ENCODE assay signal across 1 cellular context in genomic region chr10:661891-662605, GRCh38.
TF ChIP-seq lines count a peak whose summit lies in the region.

No MANE protein-coding gene starts in this region.

TF ChIP-seq in WTC11, 78 proteins besides CTCF, POLR2A, EP300 and RAD21 (continued from another document):
- TF ChIP-seq, protein P1, sequence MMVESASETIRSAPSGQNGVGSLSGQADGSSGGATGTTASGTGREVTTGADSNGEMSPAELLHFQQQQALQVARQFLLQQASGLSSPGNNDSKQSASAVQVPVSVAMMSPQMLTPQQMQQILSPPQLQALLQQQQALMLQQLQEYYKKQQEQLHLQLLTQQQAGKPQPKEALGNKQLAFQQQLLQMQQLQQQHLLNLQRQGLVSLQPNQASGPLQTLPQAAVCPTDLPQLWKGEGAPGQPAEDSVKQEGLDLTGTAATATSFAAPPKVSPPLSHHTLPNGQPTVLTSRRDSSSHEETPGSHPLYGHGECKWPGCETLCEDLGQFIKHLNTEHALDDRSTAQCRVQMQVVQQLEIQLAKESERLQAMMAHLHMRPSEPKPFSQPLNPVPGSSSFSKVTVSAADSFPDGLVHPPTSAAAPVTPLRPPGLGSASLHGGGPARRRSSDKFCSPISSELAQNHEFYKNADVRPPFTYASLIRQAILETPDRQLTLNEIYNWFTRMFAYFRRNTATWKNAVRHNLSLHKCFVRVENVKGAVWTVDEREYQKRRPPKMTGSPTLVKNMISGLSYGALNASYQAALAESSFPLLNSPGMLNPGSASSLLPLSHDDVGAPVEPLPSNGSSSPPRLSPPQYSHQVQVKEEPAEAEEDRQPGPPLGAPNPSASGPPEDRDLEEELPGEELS (CRISPR knock-in tag; IDR thresholded peaks at IDR 0.05): no peak
- TF ChIP-seq ZNF512 (CRISPR knock-in tag; IDR thresholded peaks at IDR 0.05; ENCODE audit: borderline replicate concordance) (no peak), STAT6 (CRISPR knock-in tag; conservative IDR thresholded peaks at IDR 0.05; ENCODE audit: low read depth) (no peak), ZNF416 (CRISPR knock-in tag; IDR thresholded peaks at IDR 0.05) (no peak), NFATC4 (CRISPR knock-in tag; IDR thresholded peaks at IDR 0.05) (no peak), KAT7 (CRISPR knock-in tag; IDR thresholded peaks at IDR 0.05; ENCODE audit: borderline replicate concordance) (no peak), ZNF138 (CRISPR knock-in tag; conservative IDR thresholded peaks at IDR 0.05) (no peak), ZNF532 (CRISPR knock-in tag; IDR thresholded peaks at IDR 0.05; ENCODE audit: borderline replicate concordance) (no peak), ZNF425 (CRISPR knock-in tag; conservative IDR thresholded peaks at IDR 0.05) (no peak)
- TF ChIP-seq, protein P2, sequence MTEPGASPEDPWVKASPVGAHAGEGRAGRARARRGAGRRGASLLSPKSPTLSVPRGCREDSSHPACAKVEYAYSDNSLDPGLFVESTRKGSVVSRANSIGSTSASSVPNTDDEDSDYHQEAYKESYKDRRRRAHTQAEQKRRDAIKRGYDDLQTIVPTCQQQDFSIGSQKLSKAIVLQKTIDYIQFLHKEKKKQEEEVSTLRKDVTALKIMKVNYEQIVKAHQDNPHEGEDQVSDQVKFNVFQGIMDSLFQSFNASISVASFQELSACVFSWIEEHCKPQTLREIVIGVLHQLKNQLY (CRISPR knock-in tag; IDR thresholded peaks at IDR 0.05): no peak
- TF ChIP-seq, protein P3, sequence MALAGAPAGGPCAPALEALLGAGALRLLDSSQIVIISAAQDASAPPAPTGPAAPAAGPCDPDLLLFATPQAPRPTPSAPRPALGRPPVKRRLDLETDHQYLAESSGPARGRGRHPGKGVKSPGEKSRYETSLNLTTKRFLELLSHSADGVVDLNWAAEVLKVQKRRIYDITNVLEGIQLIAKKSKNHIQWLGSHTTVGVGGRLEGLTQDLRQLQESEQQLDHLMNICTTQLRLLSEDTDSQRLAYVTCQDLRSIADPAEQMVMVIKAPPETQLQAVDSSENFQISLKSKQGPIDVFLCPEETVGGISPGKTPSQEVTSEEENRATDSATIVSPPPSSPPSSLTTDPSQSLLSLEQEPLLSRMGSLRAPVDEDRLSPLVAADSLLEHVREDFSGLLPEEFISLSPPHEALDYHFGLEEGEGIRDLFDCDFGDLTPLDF (CRISPR knock-in tag; IDR thresholded peaks at IDR 0.05): no peak
- TF ChIP-seq, protein P4, sequence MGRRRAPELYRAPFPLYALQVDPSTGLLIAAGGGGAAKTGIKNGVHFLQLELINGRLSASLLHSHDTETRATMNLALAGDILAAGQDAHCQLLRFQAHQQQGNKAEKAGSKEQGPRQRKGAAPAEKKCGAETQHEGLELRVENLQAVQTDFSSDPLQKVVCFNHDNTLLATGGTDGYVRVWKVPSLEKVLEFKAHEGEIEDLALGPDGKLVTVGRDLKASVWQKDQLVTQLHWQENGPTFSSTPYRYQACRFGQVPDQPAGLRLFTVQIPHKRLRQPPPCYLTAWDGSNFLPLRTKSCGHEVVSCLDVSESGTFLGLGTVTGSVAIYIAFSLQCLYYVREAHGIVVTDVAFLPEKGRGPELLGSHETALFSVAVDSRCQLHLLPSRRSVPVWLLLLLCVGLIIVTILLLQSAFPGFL (CRISPR knock-in tag; IDR thresholded peaks at IDR 0.05; ENCODE audit: borderline replicate concordance): no peak
- TF ChIP-seq, protein P5, sequence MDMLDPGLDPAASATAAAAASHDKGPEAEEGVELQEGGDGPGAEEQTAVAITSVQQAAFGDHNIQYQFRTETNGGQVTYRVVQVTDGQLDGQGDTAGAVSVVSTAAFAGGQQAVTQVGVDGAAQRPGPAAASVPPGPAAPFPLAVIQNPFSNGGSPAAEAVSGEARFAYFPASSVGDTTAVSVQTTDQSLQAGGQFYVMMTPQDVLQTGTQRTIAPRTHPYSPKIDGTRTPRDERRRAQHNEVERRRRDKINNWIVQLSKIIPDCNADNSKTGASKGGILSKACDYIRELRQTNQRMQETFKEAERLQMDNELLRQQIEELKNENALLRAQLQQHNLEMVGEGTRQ (CRISPR knock-in tag; IDR thresholded peaks at IDR 0.05): no peak
- TF ChIP-seq, protein P6, sequence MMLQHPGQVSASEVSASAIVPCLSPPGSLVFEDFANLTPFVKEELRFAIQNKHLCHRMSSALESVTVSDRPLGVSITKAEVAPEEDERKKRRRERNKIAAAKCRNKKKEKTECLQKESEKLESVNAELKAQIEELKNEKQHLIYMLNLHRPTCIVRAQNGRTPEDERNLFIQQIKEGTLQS (CRISPR knock-in tag; conservative IDR thresholded peaks at IDR 0.05): no peak
- TF ChIP-seq, protein P7, sequence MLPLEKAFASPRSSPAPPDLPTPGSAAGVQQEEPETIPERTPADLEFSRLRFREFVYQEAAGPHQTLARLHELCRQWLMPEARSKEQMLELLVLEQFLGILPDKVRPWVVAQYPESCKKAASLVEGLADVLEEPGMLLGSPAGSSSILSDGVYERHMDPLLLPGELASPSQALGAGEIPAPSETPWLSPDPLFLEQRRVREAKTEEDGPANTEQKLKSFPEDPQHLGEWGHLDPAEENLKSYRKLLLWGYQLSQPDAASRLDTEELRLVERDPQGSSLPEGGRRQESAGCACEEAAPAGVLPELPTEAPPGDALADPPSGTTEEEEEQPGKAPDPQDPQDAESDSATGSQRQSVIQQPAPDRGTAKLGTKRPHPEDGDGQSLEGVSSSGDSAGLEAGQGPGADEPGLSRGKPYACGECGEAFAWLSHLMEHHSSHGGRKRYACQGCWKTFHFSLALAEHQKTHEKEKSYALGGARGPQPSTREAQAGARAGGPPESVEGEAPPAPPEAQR (CRISPR knock-in tag; IDR thresholded peaks at IDR 0.05): no peak
